In the genomic region with DNA sequence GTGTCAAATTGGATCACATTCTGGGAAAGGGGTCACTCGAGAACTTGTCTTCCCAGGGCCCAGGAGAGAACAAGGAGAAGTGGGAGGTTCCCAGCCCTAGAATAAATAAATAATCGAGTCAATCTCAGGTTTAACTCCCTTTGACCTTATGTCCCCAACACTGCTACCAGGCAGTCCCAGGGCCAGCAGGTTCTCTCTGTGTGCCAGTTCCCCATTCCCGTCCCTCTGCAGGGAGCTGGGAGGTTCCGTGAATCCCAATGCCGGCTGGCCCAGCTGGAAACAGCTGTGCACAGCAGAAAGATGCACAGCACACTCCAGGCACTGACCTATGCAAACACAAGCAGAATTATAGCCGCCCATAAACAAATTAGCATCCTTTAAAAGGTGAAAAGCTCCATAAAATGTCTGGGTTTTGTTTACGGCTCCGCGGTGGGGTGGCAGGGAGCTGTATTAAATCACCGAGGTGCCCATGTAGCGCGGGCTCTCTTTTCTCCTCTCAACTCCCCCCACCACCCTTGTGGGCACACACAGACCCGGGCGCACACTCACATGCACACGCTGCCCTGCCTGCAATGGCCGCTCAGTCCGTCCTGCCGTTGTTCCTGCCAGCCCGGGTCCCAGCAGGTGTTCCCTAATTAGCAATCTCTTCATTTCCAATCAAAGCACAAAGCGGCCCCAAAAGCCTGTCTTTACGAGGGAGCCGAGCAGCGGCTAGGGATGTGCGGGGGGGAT, we compare ENCODE assay signal across 2 cellular contexts.
TF ChIP-seq lines count a peak whose summit lies in the region.

No MANE protein-coding gene starts in this region.

TF ChIP-seq in H1, 55 proteins besides CTCF, POLR2A, EP300 and RAD21:
- no peak for TF ChIP-seq HDAC2 (IDR thresholded peaks at IDR 0.05; ENCODE audit: borderline replicate concordance in 1 of 2, low read depth in 2 of 2, low read length in 2 of 2)
- peak; percentile 56; the same call in 1 of the 2 replicates for TF ChIP-seq POLR2AphosphoS5 (IDR thresholded peaks at IDR 0.05; ENCODE audit: low read depth, low read length)
- TF ChIP-seq GTF2F1 (IDR thresholded peaks at IDR 0.05; ENCODE audit: borderline replicate concordance, low read depth, low read length), result no peak
- peak; percentile 65; the same call in 1 of the 2 replicates for TF ChIP-seq TAF1 (IDR thresholded peaks at IDR 0.05; ENCODE audit: low read depth, low read length)
- peak; percentile 90 for TF ChIP-seq YY1 (IDR thresholded peaks at IDR 0.05; ENCODE audit: low read depth, low read length)
- 0 out of 2 replicates have a peak, but pooled peaks have one; percentile 51 for TF ChIP-seq KDM1A (IDR thresholded peaks at IDR 0.05; ENCODE audit: borderline replicate concordance, low read length)
- TF ChIP-seq, protein P1, sequence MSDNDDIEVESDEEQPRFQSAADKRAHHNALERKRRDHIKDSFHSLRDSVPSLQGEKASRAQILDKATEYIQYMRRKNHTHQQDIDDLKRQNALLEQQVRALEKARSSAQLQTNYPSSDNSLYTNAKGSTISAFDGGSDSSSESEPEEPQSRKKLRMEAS (IDR thresholded peaks at IDR 0.05), result peak; percentile 63
TF ChIP-seq in H1: peak in this region for 5.

TF ChIP-seq in neural cell, 6 proteins besides CTCF, POLR2A, EP300 and RAD21:
- TF ChIP-seq, protein P2, sequence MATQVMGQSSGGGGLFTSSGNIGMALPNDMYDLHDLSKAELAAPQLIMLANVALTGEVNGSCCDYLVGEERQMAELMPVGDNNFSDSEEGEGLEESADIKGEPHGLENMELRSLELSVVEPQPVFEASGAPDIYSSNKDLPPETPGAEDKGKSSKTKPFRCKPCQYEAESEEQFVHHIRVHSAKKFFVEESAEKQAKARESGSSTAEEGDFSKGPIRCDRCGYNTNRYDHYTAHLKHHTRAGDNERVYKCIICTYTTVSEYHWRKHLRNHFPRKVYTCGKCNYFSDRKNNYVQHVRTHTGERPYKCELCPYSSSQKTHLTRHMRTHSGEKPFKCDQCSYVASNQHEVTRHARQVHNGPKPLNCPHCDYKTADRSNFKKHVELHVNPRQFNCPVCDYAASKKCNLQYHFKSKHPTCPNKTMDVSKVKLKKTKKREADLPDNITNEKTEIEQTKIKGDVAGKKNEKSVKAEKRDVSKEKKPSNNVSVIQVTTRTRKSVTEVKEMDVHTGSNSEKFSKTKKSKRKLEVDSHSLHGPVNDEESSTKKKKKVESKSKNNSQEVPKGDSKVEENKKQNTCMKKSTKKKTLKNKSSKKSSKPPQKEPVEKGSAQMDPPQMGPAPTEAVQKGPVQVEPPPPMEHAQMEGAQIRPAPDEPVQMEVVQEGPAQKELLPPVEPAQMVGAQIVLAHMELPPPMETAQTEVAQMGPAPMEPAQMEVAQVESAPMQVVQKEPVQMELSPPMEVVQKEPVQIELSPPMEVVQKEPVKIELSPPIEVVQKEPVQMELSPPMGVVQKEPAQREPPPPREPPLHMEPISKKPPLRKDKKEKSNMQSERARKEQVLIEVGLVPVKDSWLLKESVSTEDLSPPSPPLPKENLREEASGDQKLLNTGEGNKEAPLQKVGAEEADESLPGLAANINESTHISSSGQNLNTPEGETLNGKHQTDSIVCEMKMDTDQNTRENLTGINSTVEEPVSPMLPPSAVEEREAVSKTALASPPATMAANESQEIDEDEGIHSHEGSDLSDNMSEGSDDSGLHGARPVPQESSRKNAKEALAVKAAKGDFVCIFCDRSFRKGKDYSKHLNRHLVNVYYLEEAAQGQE (IDR thresholded peaks at IDR 0.05; ENCODE audit: borderline replicate concordance), result no peak
- TF ChIP-seq TAF1 (IDR thresholded peaks at IDR 0.05; ENCODE audit: low read depth), result no peak
- no peak for TF ChIP-seq MXI1 (conservative IDR thresholded peaks at IDR 0.05; ENCODE audit: poor library complexity, severe bottlenecking)
- TF ChIP-seq SMC3 (conservative IDR thresholded peaks at IDR 0.05; ENCODE audit: poor library complexity), result no peak
- TF ChIP-seq EZH2 (IDR thresholded peaks at IDR 0.05; ENCODE audit: borderline replicate concordance, insufficient read depth, low read length, poor library complexity, severe bottlenecking), result no peak
- no peak for TF ChIP-seq POLR2AphosphoS5 (IDR thresholded peaks at IDR 0.05)
